In the genomic region with DNA sequence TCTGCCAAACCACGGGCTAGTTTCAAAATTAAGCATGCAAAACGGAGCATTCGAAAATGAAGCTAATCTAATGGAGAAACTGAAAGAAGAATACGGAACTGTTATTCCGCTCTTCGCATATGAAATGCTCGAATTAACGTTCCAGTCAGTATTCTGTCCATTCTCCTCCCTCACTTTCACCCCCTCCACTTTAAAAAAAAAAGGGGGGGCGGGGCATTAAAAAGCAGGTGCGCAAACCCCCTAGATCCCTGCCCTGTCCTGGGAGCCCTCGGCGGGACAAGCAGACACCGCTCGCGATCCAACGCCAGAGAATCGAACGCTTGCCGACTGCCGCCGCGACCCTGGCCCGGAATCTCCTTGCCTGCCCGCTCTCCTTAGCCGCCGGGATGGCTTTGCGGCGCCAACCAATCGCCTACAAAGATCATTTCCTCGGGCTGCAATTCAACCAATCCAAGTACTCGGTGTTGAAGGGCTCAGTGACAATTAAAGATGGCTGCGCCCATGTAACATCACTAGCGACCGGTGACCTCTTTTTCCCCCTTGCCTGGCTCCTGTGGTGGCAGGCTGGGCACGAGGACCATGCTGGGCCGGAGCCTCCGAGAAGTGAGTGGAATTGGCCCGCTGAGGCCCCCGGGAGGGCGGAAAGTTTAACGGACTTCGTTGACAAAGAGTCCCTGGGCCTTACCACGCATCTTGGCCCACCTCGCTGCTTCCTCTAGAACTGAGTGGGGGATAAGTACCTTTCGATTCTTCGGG, we compare ENCODE assay signal across 1 cellular context.
TF ChIP-seq lines count a peak whose summit lies in the region.

A gene with protein sequence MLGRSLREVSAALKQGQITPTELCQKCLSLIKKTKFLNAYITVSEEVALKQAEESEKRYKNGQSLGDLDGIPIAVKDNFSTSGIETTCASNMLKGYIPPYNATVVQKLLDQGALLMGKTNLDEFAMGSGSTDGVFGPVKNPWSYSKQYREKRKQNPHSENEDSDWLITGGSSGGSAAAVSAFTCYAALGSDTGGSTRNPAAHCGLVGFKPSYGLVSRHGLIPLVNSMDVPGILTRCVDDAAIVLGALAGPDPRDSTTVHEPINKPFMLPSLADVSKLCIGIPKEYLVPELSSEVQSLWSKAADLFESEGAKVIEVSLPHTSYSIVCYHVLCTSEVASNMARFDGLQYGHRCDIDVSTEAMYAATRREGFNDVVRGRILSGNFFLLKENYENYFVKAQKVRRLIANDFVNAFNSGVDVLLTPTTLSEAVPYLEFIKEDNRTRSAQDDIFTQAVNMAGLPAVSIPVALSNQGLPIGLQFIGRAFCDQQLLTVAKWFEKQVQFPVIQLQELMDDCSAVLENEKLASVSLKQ (plus strand): TSS at position 476 of the 756 bp plus-strand sequence. CDS start 104 bp downstream, at position 580.
A gene with protein sequence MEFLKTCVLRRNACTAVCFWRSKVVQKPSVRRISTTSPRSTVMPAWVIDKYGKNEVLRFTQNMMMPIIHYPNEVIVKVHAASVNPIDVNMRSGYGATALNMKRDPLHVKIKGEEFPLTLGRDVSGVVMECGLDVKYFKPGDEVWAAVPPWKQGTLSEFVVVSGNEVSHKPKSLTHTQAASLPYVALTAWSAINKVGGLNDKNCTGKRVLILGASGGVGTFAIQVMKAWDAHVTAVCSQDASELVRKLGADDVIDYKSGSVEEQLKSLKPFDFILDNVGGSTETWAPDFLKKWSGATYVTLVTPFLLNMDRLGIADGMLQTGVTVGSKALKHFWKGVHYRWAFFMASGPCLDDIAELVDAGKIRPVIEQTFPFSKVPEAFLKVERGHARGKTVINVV (minus strand): TSS at position 396 of the 756 bp plus-strand sequence. CDS start 477 bp downstream, outside the sequence.

TF ChIP-seq in HepG2, 621 proteins besides CTCF, POLR2A, EP300 and RAD21 (continued from another document and continues in another):
- TF ChIP-seq, protein P1, sequence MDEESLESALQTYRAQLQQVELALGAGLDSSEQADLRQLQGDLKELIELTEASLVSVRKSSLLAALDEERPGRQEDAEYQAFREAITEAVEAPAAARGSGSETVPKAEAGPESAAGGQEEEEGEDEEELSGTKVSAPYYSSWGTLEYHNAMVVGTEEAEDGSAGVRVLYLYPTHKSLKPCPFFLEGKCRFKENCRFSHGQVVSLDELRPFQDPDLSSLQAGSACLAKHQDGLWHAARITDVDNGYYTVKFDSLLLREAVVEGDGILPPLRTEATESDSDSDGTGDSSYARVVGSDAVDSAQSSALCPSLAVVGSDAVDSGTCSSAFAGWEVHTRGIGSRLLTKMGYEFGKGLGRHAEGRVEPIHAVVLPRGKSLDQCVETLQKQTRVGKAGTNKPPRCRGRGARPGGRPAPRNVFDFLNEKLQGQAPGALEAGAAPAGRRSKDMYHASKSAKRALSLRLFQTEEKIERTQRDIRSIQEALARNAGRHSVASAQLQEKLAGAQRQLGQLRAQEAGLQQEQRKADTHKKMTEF (CRISPR knock-in tag; IDR thresholded peaks at IDR 0.05), result peak; percentile 47; the same call in 1 of the 2 replicates
- TF ChIP-seq TBX2 (CRISPR knock-in tag; IDR thresholded peaks at IDR 0.05; ENCODE audit: borderline replicate concordance) (0 out of 2 replicates have a peak, but pooled peaks have one; percentile 25), ZNF563 (CRISPR knock-in tag; IDR thresholded peaks at IDR 0.05) (peak; percentile 54; the same call in 1 of the 2 replicates), ZNF713 (CRISPR knock-in tag; IDR thresholded peaks at IDR 0.05) (no peak), IRX3 (CRISPR knock-in tag; IDR thresholded peaks at IDR 0.05; ENCODE audit: borderline replicate concordance, low read depth) (no peak), ZNF224 (CRISPR knock-in tag; IDR thresholded peaks at IDR 0.05) (no peak; the same call in 1 of the 2 replicates), KLF13 (CRISPR knock-in tag; IDR thresholded peaks at IDR 0.05) (no peak), FOXM1 (CRISPR knock-in tag; IDR thresholded peaks at IDR 0.05) (no peak), SRSF9 (IDR thresholded peaks at IDR 0.05; ENCODE audit: borderline replicate concordance, insufficient read depth, low read depth, low read length, poor library complexity, severe bottlenecking) (no peak), SIX1 (CRISPR knock-in tag; IDR thresholded peaks at IDR 0.05; ENCODE audit: borderline replicate concordance) (no peak), ZNF20 (CRISPR knock-in tag; IDR thresholded peaks at IDR 0.05) (no peak), U2AF2 (IDR thresholded peaks at IDR 0.05; ENCODE audit: low read depth, low read length) (no peak), ZNF496 (CRISPR knock-in tag; IDR thresholded peaks at IDR 0.05; ENCODE audit: insufficient replicate concordance) (no peak), RFXAP (CRISPR knock-in tag; IDR thresholded peaks at IDR 0.05; ENCODE audit: borderline replicate concordance) (peak; percentile 68), DMAP1 (CRISPR knock-in tag; IDR thresholded peaks at IDR 0.05) (peak; percentile 78; the same call in 1 of the 2 replicates), JUNB (CRISPR knock-in tag; IDR thresholded peaks at IDR 0.05; ENCODE audit: borderline replicate concordance) (no peak), U2AF1 (optimal IDR thresholded peaks at IDR 0.05; ENCODE audit: low read depth, low read length) (no peak), MAFG (CRISPR knock-in tag; IDR thresholded peaks at IDR 0.05) (no peak), MBNL3 (CRISPR knock-in tag; conservative IDR thresholded peaks at IDR 0.05) (no peak)
- TF ChIP-seq, protein P2, sequence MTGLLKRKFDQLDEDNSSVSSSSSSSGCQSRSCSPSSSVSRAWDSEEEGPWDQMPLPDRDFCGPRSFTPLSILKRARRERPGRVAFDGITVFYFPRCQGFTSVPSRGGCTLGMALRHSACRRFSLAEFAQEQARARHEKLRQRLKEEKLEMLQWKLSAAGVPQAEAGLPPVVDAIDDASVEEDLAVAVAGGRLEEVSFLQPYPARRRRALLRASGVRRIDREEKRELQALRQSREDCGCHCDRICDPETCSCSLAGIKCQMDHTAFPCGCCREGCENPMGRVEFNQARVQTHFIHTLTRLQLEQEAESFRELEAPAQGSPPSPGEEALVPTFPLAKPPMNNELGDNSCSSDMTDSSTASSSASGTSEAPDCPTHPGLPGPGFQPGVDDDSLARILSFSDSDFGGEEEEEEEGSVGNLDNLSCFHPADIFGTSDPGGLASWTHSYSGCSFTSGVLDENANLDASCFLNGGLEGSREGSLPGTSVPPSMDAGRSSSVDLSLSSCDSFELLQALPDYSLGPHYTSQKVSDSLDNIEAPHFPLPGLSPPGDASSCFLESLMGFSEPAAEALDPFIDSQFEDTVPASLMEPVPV (CRISPR knock-in tag; IDR thresholded peaks at IDR 0.05), result no peak
- TF ChIP-seq, protein P3, sequence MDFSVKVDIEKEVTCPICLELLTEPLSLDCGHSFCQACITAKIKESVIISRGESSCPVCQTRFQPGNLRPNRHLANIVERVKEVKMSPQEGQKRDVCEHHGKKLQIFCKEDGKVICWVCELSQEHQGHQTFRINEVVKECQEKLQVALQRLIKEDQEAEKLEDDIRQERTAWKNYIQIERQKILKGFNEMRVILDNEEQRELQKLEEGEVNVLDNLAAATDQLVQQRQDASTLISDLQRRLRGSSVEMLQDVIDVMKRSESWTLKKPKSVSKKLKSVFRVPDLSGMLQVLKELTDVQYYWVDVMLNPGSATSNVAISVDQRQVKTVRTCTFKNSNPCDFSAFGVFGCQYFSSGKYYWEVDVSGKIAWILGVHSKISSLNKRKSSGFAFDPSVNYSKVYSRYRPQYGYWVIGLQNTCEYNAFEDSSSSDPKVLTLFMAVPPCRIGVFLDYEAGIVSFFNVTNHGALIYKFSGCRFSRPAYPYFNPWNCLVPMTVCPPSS (IDR thresholded peaks at IDR 0.05), result no peak
- TF ChIP-seq, protein P4, sequence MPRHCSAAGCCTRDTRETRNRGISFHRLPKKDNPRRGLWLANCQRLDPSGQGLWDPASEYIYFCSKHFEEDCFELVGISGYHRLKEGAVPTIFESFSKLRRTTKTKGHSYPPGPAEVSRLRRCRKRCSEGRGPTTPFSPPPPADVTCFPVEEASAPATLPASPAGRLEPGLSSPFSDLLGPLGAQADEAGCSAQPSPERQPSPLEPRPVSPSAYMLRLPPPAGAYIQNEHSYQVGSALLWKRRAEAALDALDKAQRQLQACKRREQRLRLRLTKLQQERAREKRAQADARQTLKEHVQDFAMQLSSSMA (CRISPR knock-in tag; IDR thresholded peaks at IDR 0.05), result no peak
- TF ChIP-seq, protein P5, sequence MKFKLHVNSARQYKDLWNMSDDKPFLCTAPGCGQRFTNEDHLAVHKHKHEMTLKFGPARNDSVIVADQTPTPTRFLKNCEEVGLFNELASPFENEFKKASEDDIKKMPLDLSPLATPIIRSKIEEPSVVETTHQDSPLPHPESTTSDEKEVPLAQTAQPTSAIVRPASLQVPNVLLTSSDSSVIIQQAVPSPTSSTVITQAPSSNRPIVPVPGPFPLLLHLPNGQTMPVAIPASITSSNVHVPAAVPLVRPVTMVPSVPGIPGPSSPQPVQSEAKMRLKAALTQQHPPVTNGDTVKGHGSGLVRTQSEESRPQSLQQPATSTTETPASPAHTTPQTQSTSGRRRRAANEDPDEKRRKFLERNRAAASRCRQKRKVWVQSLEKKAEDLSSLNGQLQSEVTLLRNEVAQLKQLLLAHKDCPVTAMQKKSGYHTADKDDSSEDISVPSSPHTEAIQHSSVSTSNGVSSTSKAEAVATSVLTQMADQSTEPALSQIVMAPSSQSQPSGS (CRISPR knock-in tag; IDR thresholded peaks at IDR 0.05), result no peak
- TF ChIP-seq, protein P6, sequence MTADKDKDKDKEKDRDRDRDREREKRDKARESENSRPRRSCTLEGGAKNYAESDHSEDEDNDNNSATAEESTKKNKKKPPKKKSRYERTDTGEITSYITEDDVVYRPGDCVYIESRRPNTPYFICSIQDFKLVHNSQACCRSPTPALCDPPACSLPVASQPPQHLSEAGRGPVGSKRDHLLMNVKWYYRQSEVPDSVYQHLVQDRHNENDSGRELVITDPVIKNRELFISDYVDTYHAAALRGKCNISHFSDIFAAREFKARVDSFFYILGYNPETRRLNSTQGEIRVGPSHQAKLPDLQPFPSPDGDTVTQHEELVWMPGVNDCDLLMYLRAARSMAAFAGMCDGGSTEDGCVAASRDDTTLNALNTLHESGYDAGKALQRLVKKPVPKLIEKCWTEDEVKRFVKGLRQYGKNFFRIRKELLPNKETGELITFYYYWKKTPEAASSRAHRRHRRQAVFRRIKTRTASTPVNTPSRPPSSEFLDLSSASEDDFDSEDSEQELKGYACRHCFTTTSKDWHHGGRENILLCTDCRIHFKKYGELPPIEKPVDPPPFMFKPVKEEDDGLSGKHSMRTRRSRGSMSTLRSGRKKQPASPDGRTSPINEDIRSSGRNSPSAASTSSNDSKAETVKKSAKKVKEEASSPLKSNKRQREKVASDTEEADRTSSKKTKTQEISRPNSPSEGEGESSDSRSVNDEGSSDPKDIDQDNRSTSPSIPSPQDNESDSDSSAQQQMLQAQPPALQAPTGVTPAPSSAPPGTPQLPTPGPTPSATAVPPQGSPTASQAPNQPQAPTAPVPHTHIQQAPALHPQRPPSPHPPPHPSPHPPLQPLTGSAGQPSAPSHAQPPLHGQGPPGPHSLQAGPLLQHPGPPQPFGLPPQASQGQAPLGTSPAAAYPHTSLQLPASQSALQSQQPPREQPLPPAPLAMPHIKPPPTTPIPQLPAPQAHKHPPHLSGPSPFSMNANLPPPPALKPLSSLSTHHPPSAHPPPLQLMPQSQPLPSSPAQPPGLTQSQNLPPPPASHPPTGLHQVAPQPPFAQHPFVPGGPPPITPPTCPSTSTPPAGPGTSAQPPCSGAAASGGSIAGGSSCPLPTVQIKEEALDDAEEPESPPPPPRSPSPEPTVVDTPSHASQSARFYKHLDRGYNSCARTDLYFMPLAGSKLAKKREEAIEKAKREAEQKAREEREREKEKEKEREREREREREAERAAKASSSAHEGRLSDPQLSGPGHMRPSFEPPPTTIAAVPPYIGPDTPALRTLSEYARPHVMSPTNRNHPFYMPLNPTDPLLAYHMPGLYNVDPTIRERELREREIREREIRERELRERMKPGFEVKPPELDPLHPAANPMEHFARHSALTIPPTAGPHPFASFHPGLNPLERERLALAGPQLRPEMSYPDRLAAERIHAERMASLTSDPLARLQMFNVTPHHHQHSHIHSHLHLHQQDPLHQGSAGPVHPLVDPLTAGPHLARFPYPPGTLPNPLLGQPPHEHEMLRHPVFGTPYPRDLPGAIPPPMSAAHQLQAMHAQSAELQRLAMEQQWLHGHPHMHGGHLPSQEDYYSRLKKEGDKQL (CRISPR knock-in tag; IDR thresholded peaks at IDR 0.05; ENCODE audit: low read depth), result no peak
- TF ChIP-seq, protein P7, sequence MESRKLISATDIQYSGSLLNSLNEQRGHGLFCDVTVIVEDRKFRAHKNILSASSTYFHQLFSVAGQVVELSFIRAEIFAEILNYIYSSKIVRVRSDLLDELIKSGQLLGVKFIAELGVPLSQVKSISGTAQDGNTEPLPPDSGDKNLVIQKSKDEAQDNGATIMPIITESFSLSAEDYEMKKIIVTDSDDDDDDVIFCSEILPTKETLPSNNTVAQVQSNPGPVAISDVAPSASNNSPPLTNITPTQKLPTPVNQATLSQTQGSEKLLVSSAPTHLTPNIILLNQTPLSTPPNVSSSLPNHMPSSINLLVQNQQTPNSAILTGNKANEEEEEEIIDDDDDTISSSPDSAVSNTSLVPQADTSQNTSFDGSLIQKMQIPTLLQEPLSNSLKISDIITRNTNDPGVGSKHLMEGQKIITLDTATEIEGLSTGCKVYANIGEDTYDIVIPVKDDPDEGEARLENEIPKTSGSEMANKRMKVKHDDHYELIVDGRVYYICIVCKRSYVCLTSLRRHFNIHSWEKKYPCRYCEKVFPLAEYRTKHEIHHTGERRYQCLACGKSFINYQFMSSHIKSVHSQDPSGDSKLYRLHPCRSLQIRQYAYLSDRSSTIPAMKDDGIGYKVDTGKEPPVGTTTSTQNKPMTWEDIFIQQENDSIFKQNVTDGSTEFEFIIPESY (CRISPR knock-in tag; IDR thresholded peaks at IDR 0.05), result no peak
- TF ChIP-seq, protein P8, sequence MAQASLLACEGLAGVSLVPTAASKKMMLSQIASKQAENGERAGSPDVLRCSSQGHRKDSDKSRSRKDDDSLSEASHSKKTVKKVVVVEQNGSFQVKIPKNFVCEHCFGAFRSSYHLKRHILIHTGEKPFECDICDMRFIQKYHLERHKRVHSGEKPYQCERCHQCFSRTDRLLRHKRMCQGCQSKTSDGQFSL (CRISPR knock-in tag; IDR thresholded peaks at IDR 0.05), result no peak
- TF ChIP-seq, protein P9, sequence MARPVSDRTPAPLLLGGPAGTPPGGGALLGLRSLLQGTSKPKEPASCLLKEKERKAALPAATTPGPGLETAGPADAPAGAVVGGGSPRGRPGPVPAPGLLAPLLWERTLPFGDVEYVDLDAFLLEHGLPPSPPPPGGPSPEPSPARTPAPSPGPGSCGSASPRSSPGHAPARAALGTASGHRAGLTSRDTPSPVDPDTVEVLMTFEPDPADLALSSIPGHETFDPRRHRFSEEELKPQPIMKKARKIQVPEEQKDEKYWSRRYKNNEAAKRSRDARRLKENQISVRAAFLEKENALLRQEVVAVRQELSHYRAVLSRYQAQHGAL (CRISPR knock-in tag; IDR thresholded peaks at IDR 0.05; ENCODE audit: not compliant biosample characterization), result no peak
